In genomic region chr5:117638581-117638980, GRCh38 we compare ENCODE assay signal across 35 cellular contexts.
"Had no signal": no experiment of that assay in that cellular context is flagged by ENCODE, and none has a peak within 500 bp of the region (broad histone marks: within the 10 kb centered on the region; RNA-seq: fewer than 3 reads in every experiment).

No MANE protein-coding gene starts in this region.

- H3K9me3 ChIP-seq: MG63 had no signal

- H3K36me3 ChIP-seq: MG63 had no signal

- H3K27me3 ChIP-seq: MG63 had no signal

- H3K9ac ChIP-seq: KMS-11 had no signal

- H3K4me3 ChIP-seq: MG63 had no signal

- H3K27ac ChIP-seq: KMS-11 had no signal

- H3K4me2 ChIP-seq: KMS-11 had no signal

- DNase-seq: Karpas-422, Kasumi-1, KG1, MG63, MV-4-11, NCI-H1048, NCI-H1092, NCI-H1092 treated with DMSO at 0.1 percent for 48 hours, NCI-H1105, NCI-H1105 treated with DMSO at 0.1 percent for 48 hours, NCI-H1417, NCI-H1417 treated with DMSO at 0.1 percent for 48 hours, NCI-H1436, NCI-H1436 treated with DMSO at 0.1 percent for 48 hours, NCI-H146, NCI-H1694, NCI-H1694 treated with DMSO at 0.1 percent for 48 hours, NCI-H187, NCI-H187 treated with DMSO at 0.1 percent for 48 hours, NCI-H1930, NCI-H2029, NCI-H2029 treated with DMSO at 0.1 percent for 48 hours, NCI-H2081, NCI-H2081 treated with DMSO at 0.1 percent for 48 hours, NCI-H2107, NCI-H2171, NCI-H2171 treated with DMSO at 0.1 percent for 48 hours, NCI-H2227 treated with DMSO at 0.1 percent for 48 hours, NCI-H226, NCI-H345, NCI-H446, NCI-H446 treated with DMSO at 0.1 percent for 48 hours, NCI-H510A, NCI-H510A treated with DMSO at 0.1 percent for 48 hours had no signal
